Comparison of ENCODE assay signal across 17 cellular contexts in genomic region chrX:44974462-44974861, GRCh38.
DNase-seq lines count a peak whose midpoint lies in the region; ATAC-seq, FAIRE-seq and TF ChIP-seq lines count a peak whose summit lies in the region.
"Had no signal": no experiment of that assay in that cellular context is flagged by ENCODE, and none has a peak within 500 bp of the region (broad histone marks: within the 10 kb centered on the region; RNA-seq: fewer than 3 reads in every experiment).

No MANE protein-coding gene starts in this region.

- H3K9me3 Mint-ChIP-seq in astrocyte (ENCODE audit: unreplicated experiment) = no peaks in the 10 kb centered on the region

- TF ChIP-seq CTCF in astrocyte (IDR thresholded peaks at IDR 0.05; ENCODE audit: insufficient read depth, low read depth, low read length) = no peak
- no peak for TF ChIP-seq CTCF in keratinocyte (optimal IDR thresholded peaks at IDR 0.05 in 1 of 3, IDR thresholded peaks at IDR 0.05 in 1 of 3, conservative IDR thresholded peaks at IDR 0.05 in 1 of 3; ENCODE audit: extremely low read depth in 1 of 3, insufficient read depth in 2 of 3, low read length in 3 of 3)

- dilution Hi-C loops in keratinocyte (cut with MboI; ENCODE audit: extremely low pct_ligation_motif_present, low sequenced_read_pairs) = no loop called here

- H3K4me1 Mint-ChIP-seq in astrocyte (ENCODE audit: low read depth, unreplicated experiment) = peaks cover 10% of the 10 kb centered on the region

- H3K36me3 ChIP-seq in astrocyte (ENCODE audit: insufficient read depth, low read length) = no peaks in the 10 kb centered on the region
- peaks cover 0 to 2% of the 10 kb centered on the region in 2 experiments for H3K36me3 ChIP-seq in keratinocyte (ENCODE audit: control insufficient read depth in 2 of 2, extremely low read depth in 1 of 2, insufficient read depth in 2 of 2, low read length in 2 of 2)

- H3K4me3 ChIP-seq in astrocyte (ENCODE audit: insufficient read depth, low read depth, low read length) = no peak overlapping the region
- H3K4me3 ChIP-seq in keratinocyte (ENCODE audit: control insufficient read depth in 2 of 3, extremely low read depth in 1 of 3, insufficient read depth in 2 of 3, low read depth in 1 of 3, low read length in 3 of 3) = peak overlapping the region in 1 of 3 experiments; percentile 31
- H3K4me3 ChIP-seq: BLaER1, psoas muscle had no signal

- H3K36me3 Mint-ChIP-seq in astrocyte (ENCODE audit: low read depth, unreplicated experiment) = peaks cover 2% of the 10 kb centered on the region

- DNase-seq in AG08395 (ENCODE audit: low spot score) (peak; percentile 42), HPDE6-E6E7 (ENCODE audit: extremely low spot score) (peak; percentile 54), astrocyte (ENCODE audit: low read depth) (peak; percentile 66), keratinocyte (ENCODE audit: low read depth, low spot score) (peak; percentile 26), NCI-H526 treated with DMSO at 0.1 percent for 48 hours (lab: John Stamatoyannopoulos, UW) (no peak), ACHN (no peak)
- no peak for DNase-seq in central memory CD4-positive, alpha-beta T cell
- DNase-seq: NCI-H1694 treated with DMSO at 0.1 percent for 48 hours; NCI-H82; psoas muscle; stimulated activated CD4-positive, alpha-beta T cell treated with anti-CD3 and anti-CD28 coated beads, Interleukin-2, amount 100 ng/mL, for 24 hours; stimulated activated naive B cell treated with anti-CD40 and anti-IgM and Interleukin-4, amounts not matched to agents 10 μg/mL and 1 μg/mL and 100 μg/mL, for 72 hours had no signal

- peaks cover 5% of the 10 kb centered on the region for H3K4me1 ChIP-seq in astrocyte (ENCODE audit: insufficient read depth, low read length)
- peaks cover 21% of the 10 kb centered on the region for H3K4me1 ChIP-seq in keratinocyte (ENCODE audit: control insufficient read depth, extremely low read depth, insufficient read depth, low read length)
- H3K4me1 ChIP-seq: BLaER1 had no signal

- H3K9me1 ChIP-seq in keratinocyte (ENCODE audit: control insufficient read depth, extremely low read depth, insufficient read depth, low read length) = no peaks in the 10 kb centered on the region

- in situ Hi-C loops in ACHN (cut with HindIII; ENCODE audit: low pct_ligation_motif_present, low pct_unique_long_range_greater_than_20kb, low sequenced_read_pairs) = no loop called here

- FAIRE-seq in astrocyte (lab: Jason Lieb, UNC) = peak; percentile 9
- peak; percentile 77 for FAIRE-seq in keratinocyte (lab: Jason Lieb, UNC)
- FAIRE-seq: G401.6 had no signal

- no peak overlapping the region for H3K4me3 Mint-ChIP-seq in astrocyte (ENCODE audit: unreplicated experiment)
- H3K4me3 Mint-ChIP-seq: stimulated activated naive B cell treated with anti-CD40 and anti-IgM and Interleukin-4, amounts not matched to agents 10 μg/mL and 1 μg/mL and 100 μg/mL, for 72 hours had no signal

- no peaks in the 10 kb centered on the region for H3K27me3 Mint-ChIP-seq in astrocyte (ENCODE audit: low read depth, unreplicated experiment)
- H3K27me3 Mint-ChIP-seq: IgD-negative memory B cell; stimulated activated naive B cell treated with anti-CD40 and anti-IgM and Interleukin-4, amounts not matched to agents 10 μg/mL and 1 μg/mL and 100 μg/mL, for 72 hours had no signal

- no peaks in the 10 kb centered on the region for H3K9me3 ChIP-seq in astrocyte (ENCODE audit: insufficient read depth, low read depth, low read length)
- no peaks in the 10 kb centered on the region for H3K9me3 ChIP-seq in keratinocyte (ENCODE audit: control insufficient read depth, low read depth, low read length)

- peak overlapping the region; percentile 4 for H3K4me2 ChIP-seq in astrocyte (ENCODE audit: low read length)
- H3K4me2 ChIP-seq in keratinocyte (ENCODE audit: control insufficient read depth, extremely low read depth, insufficient read depth, low read depth, low read length) = peak overlapping the region; percentile 33
- H3K4me2 ChIP-seq: BLaER1 had no signal

- H3K9ac ChIP-seq in astrocyte (ENCODE audit: low read length) (no peak overlapping the region), keratinocyte (ENCODE audit: control insufficient read depth, extremely low read depth, insufficient read depth, low read length) (no peak overlapping the region)
- H3K9ac ChIP-seq: BLaER1 had no signal

- H3K27me3 ChIP-seq in astrocyte (ENCODE audit: insufficient read depth, low read length) (no peaks in the 10 kb centered on the region), keratinocyte (ENCODE audit: control insufficient read depth, extremely low read depth, insufficient read depth, low read length) (no peaks in the 10 kb centered on the region)
- H3K27me3 ChIP-seq: BLaER1 had no signal

- H3K79me2 ChIP-seq in astrocyte (ENCODE audit: insufficient read depth, low read length) = peaks cover 58% of the 10 kb centered on the region
- H3K79me2 ChIP-seq in keratinocyte (ENCODE audit: control insufficient read depth, insufficient read depth, low read length) = peaks cover 86% of the 10 kb centered on the region

- H4K20me1 ChIP-seq in astrocyte (ENCODE audit: insufficient read depth, low read length) (peaks cover 13% of the 10 kb centered on the region), keratinocyte (ENCODE audit: control insufficient read depth, extremely low read depth, insufficient read depth, low read length) (no peaks in the 10 kb centered on the region)

- H3K27ac ChIP-seq in astrocyte (ENCODE audit: low read depth, low read length) = peak overlapping the region; percentile 41
- H3K27ac ChIP-seq in keratinocyte (ENCODE audit: control insufficient read depth, insufficient read depth, low read length) = peak overlapping the region; percentile 34
- H3K27ac ChIP-seq: BLaER1, psoas muscle had no signal

- no peak for ATAC-seq in GM19463 (IDR thresholded peaks at IDR 0.05; ENCODE audit: unreplicated experiment)
- ATAC-seq: SK-N-SH treated with all-trans-retinoic acid at 6 μM for 48 hours; stimulated activated naive B cell treated with anti-CD40 and anti-IgM and Interleukin-4, amounts not matched to agents 10 μg/mL and 1 μg/mL and 100 μg/mL, for 72 hours had no signal

- peak overlapping the region; percentile 78 for H3K27ac Mint-ChIP-seq in astrocyte (ENCODE audit: unreplicated experiment)

- H2AFZ ChIP-seq in astrocyte (ENCODE audit: low read depth, low read length) = no peak overlapping the region
- H2AFZ ChIP-seq in keratinocyte (ENCODE audit: control insufficient read depth, low read length) = no peak overlapping the region

Comparison
In these comparisons a context has a peak if more than half of its experiments do, and no peak if none do; other contexts are left out.
1. DNase-seq: peak in AG08395 (single experiment), HPDE6-E6E7 (single experiment), astrocyte (single experiment) and keratinocyte (single experiment); none in central memory CD4-positive, alpha-beta T cell (single experiment), NCI-H526 treated with DMSO at 0.1 percent for 48 hours (single experiment) and ACHN (single experiment).